Comparison of ENCODE assay signal across 8 cellular contexts in genomic region chrX:7132335-7133035, GRCh38. TPM values are rescaled to one million over a fixed set of nuclear protein-coding genes. Genes with fewer than 3 reads are reported as not detected.
A peak's percentile ranks its signal among the peaks of the same experiment; 100 is the strongest.
DNase-seq lines count a peak whose midpoint lies in the region; ATAC-seq and TF ChIP-seq lines count a peak whose summit lies in the region.

No MANE protein-coding gene starts in this region.

- DNase-seq in activated CD4-positive, alpha-beta T cell treated with anti-CD3 and anti-CD28 coated beads for 36 hours: peak; percentile 53
- no peak for DNase-seq in activated CD4-positive, alpha-beta T cell treated with anti-CD3 and anti-CD28 coated beads for 1 hour
- peak; percentile 76 for DNase-seq in GM23248
- DNase-seq in activated CD4-positive, alpha-beta T cell treated with anti-CD3 and anti-CD28 coated beads for 48 hours: peak; percentile 28
- peak; percentile 75 for DNase-seq in fibroblast of villous mesenchyme (ENCODE audit: low read depth)

- H3K27me3 Mint-ChIP-seq in activated CD4-positive, alpha-beta T cell treated with anti-CD3 and anti-CD28 coated beads for 36 hours: no peaks in the 10 kb centered on the region

- H3K4me1 Mint-ChIP-seq in activated CD4-positive, alpha-beta T cell treated with anti-CD3 and anti-CD28 coated beads for 36 hours: peaks cover 27% of the 10 kb centered on the region

- WGBS in GM23248 (ENCODE audit: low coverage in 1 of 2, low lambda C conversion rate in 2 of 2, missing lambda C conversion rate in 2 of 2), 2 experiments: 67 to 69% methylated on average over 3 of the region's 3 CpGs

- H3K36me3 ChIP-seq in GM23248 (ENCODE audit: low read depth) (no peaks in the 10 kb centered on the region), parathyroid adenoma (ENCODE audit: control insufficient read depth, insufficient read depth, low read length) (no peaks in the 10 kb centered on the region)

- H3K4me3 Mint-ChIP-seq in activated CD4-positive, alpha-beta T cell treated with anti-CD3 and anti-CD28 coated beads for 36 hours: no peak overlapping the region

- peak overlapping the region; percentile 47 for H3K27ac Mint-ChIP-seq in activated CD4-positive, alpha-beta T cell treated with anti-CD3 and anti-CD28 coated beads for 36 hours

- no peak for ATAC-seq in activated CD4-positive, alpha-beta T cell treated with anti-CD3 and anti-CD28 coated beads for 36 hours
- no peak for ATAC-seq in GM19397 (IDR thresholded peaks at IDR 0.05; ENCODE audit: unreplicated experiment)

- no peaks in the 10 kb centered on the region for H4K20me1 ChIP-seq in GM23248 (ENCODE audit: insufficient read depth)

- intact Hi-C loops in activated CD4-positive, alpha-beta T cell treated with anti-CD3 and anti-CD28 coated beads for 36 hours (cut with DNase I, micrococcal nuclease): loop anchor here in 1 of 2 experiments (2.0 kb wide), 1 partner anchor 38 kb away; no protein-coding TSS in a partner anchor

- no peak overlapping the region for H3K4me2 ChIP-seq in GM23248 (ENCODE audit: unreplicated experiment)
- no peak overlapping the region for H3K4me2 ChIP-seq in parathyroid adenoma (ENCODE audit: low read length)

- in situ Hi-C loops in GM23248 (cut with MboI): loop anchor here (25.0 kb wide), 1 partner anchor 455 kb away; no protein-coding TSS in a partner anchor

- POLR2A ChIA-PET in activated CD4-positive, alpha-beta T cell treated with anti-CD3 and anti-CD28 coated beads for 36 hours (lab: Charles Lee): no interaction called here

- peak overlapping the region; percentile 49; the same call in 1 of the 2 replicates for H3K27ac ChIP-seq in GM23248
- no peak overlapping the region for H3K27ac ChIP-seq in parathyroid adenoma

- peak; percentile 59 for TF ChIP-seq CTCF in LNCAP (IDR thresholded peaks at IDR 0.05)
- peak; percentile 51 for TF ChIP-seq CTCF in fibroblast of villous mesenchyme (IDR thresholded peaks at IDR 0.05; ENCODE audit: insufficient read depth, low read depth, low read length)
- TF ChIP-seq CTCF in parathyroid adenoma (IDR thresholded peaks at IDR 0.05): peak; percentile 48

- H3K27me3 ChIP-seq in GM23248 (replicated peaks; ENCODE audit: insufficient read depth) (no peaks in the 10 kb centered on the region), parathyroid adenoma (ENCODE audit: control insufficient read depth, insufficient read depth, low read length) (no peaks in the 10 kb centered on the region)

- H3K4me1 ChIP-seq in GM23248 (ENCODE audit: insufficient read depth) (peaks cover 10% of the 10 kb centered on the region), parathyroid adenoma (no peaks in the 10 kb centered on the region)

- CTCF ChIA-PET in activated CD4-positive, alpha-beta T cell treated with anti-CD3 and anti-CD28 coated beads for 36 hours (lab: Charles Lee): interaction anchor here (2.6 kb wide), 1 partner anchor 14 kb away, joined by 9 read pairs; the partner anchor contains the start of gene STS

- H2AFZ ChIP-seq in GM23248 (no peak overlapping the region), parathyroid adenoma (no peak overlapping the region)

- H3K9me2 ChIP-seq in GM23248 (ENCODE audit: insufficient read depth): no peaks in the 10 kb centered on the region

- peaks cover 1% of the 10 kb centered on the region for H3K36me3 Mint-ChIP-seq in activated CD4-positive, alpha-beta T cell treated with anti-CD3 and anti-CD28 coated beads for 36 hours (ENCODE audit: low read depth)

- H3K79me2 ChIP-seq in GM23248 (ENCODE audit: insufficient read depth) (peaks cover 42% of the 10 kb centered on the region), parathyroid adenoma (no peaks in the 10 kb centered on the region)

- H3K4me3 ChIP-seq in GM23248 (no peak overlapping the region), fibroblast of villous mesenchyme (ENCODE audit: low read depth, low read length) (no peak overlapping the region), parathyroid adenoma (ENCODE audit: low read depth, low read length) (no peak overlapping the region)

- no peaks in the 10 kb centered on the region for H3F3A ChIP-seq in GM23248 (ENCODE audit: insufficient read depth)

- H3K9me3 Mint-ChIP-seq in activated CD4-positive, alpha-beta T cell treated with anti-CD3 and anti-CD28 coated beads for 36 hours (ENCODE audit: low read depth): no peaks in the 10 kb centered on the region

- no peaks in the 10 kb centered on the region for H3K9me3 ChIP-seq in GM23248 (ENCODE audit: low read depth)
- H3K9me3 ChIP-seq in parathyroid adenoma (ENCODE audit: control insufficient read depth, low read length): no peaks in the 10 kb centered on the region

- H3K9ac ChIP-seq in GM23248 (0 out of 2 replicates have a peak overlapping the region, but pooled peaks have one; percentile 18), parathyroid adenoma (no peak overlapping the region)

RNA-seq across cellular contexts. Expression of gene STS, which starts 15.0 kb away (rescaled TPM):
- under 1 TPM; 0.50 to 0.70 TPM for total RNA-seq in activated CD4-positive, alpha-beta T cell treated with anti-CD3 and anti-CD28 coated beads for 36 hours
- 10.9 and 13.6 TPM in 2 replicates for total RNA-seq in GM23248 (2014; rRNA removed; shearing (Covaris generic))
- 10.6 and 11.3 TPM in 2 replicates for polyA plus RNA-seq in GM23248 (2016; fragmentation: Nextera tagmentation; extraction: Ambion mirVana)
- 4.5 and 6.9 TPM in 2 replicates for total RNA-seq in fibroblast of villous mesenchyme

RNA-seq across cellular contexts. Expression of gene PUDP, which starts 15.5 kb away (rescaled TPM):
- 10 to 100 TPM; 15.3 to 18.1 TPM for total RNA-seq in activated CD4-positive, alpha-beta T cell treated with anti-CD3 and anti-CD28 coated beads for 36 hours
- total RNA-seq in GM23248 (2014; rRNA removed; shearing (Covaris generic)): 4.0 and 11.8 TPM in 2 replicates
- polyA plus RNA-seq in GM23248 (2016; fragmentation: Nextera tagmentation; extraction: Ambion mirVana): 11.6 and 12.7 TPM in 2 replicates
- 11.0 and 15.1 TPM in 2 replicates for total RNA-seq in fibroblast of villous mesenchyme
